26 cellular contexts compared by ENCODE assay signal in the genomic region with DNA sequence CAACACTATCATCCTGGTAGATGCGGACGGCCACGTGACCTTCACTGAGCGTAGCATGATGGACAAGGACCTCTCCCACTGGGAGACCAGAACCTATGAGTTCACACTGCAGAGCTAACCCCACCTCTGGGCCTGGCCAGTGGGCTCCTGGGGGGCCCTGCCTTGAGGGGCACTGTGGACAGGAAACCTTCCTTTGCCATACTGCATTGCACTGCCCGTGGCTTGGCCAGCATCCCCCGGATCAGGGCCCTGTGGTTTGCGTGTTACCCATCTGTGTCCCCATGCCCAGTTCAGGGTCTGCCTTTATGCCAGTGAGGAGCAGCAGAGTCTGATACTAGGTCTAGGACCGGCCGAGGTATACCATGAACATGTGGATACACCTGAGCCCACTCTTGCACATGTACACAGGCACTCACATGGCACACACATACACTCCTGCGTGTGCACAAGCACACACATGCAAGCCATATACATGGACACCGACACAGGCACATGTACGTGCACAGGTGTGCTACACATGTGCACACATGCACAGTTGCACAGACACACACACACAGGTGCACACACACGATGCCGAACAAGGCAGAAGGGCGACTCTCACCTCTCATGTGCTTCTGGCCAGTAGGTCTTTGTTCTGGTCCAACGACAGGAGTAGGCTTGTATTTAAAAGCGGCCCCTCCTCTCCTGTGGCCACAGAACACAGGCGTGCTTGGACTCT.
"Had no signal": no experiment of that assay in that cellular context is flagged by ENCODE, and none has a peak within 500 bp of the region (broad histone marks: within the 10 kb centered on the region; RNA-seq: fewer than 3 reads in every experiment).

No MANE protein-coding gene starts in this region.

- DNase-seq: activated CD4-positive, alpha-beta memory T cell treated with anti-CD3 and anti-CD28 coated beads for 36 hours; activated CD4-positive, alpha-beta T cell treated with anti-CD3 and anti-CD28 coated beads, Interleukin-2, amount 10 ng/mL, durations not matched to agents 7 days and 5 days; activated CD4-positive, CD25-positive, alpha-beta regulatory T cell; activated gamma-delta T cell; activated naive CD4-positive, alpha-beta T cell treated with anti-CD3 and anti-CD28 coated beads for 36 hours; activated naive CD8-positive, alpha-beta T cell treated with anti-CD3 and anti-CD28 coated beads for 36 hours; activated T-cell treated with anti-CD3 and anti-CD28 coated beads for 4 hours; activated T-cell treated with anti-CD3 and anti-CD28 coated beads, Interleukin-2, amount 50 U/mL, for 48 hours; brain microvascular endothelial cell; cerebellar nuclear complex; Karpas-422; MM.1S; NCI-H1105 treated with DMSO at 0.1 percent for 48 hours; NCI-H1436 treated with DMSO at 0.1 percent for 48 hours; NCI-H187; NCI-H2081 treated with DMSO at 0.1 percent for 48 hours; NCI-H446; NCI-H524; PC-3; T-cell; T-helper 2 cell; T1000 had no signal

- FAIRE-seq: RCC 7860 had no signal

- H3K27ac ChIP-seq: brain microvascular endothelial cell, SK-N-MC, VCaP had no signal

- ATAC-seq: activated T-helper 17 cell treated with anti-CD3 and anti-CD28 coated beads, Interleukin-2, amount 50 U/mL, for 72 hours; PC-3; T-cell had no signal

- H3K27me3 ChIP-seq: brain microvascular endothelial cell had no signal

- H3K4me3 ChIP-seq: SK-N-MC had no signal
